ENCODE assay signal across 30 cellular contexts in the genomic region with DNA sequence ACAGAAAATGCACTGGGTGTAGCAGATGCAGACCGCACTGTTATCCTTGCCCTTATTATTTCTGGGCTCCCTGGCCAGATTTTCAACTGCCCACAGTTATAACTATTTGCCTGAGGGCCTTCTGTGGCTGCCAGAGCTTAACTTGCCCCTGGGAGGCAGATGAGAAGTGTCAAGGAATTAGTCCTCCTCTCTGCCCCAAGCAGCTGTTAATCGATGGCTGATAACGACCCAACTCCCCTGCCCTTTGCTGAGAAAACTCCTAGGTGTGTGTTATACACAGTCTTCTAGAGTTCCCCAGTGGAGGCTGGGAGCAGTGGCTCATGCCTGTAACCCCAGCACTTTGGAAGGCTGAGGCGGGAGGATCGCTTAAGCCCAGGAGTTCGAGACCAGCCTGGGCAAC.
"Had no signal": no experiment of that assay in that cellular context is flagged by ENCODE, and none has a peak within 500 bp of the region (broad histone marks: within the 10 kb centered on the region; RNA-seq: fewer than 3 reads in every experiment).

No MANE protein-coding gene starts in this region.

- H3K4me1 Mint-ChIP-seq: activated naive CD8-positive, alpha-beta T cell treated with anti-CD3 and anti-CD28 coated beads for 36 hours had no signal

- ATAC-seq: activated CD4-positive, CD25-positive, alpha-beta regulatory T cell treated with anti-CD3 and anti-CD28 coated beads, Interleukin-2, amount 50 U/mL, for 24 hours; body of pancreas; gastrocnemius medialis; left lung; lower lobe of right lung; right lobe of liver had no signal

- H3K4me1 ChIP-seq: body of pancreas, left lung, lower lobe of right lung, right lobe of liver, testis had no signal

- H3K36me3 Mint-ChIP-seq: activated naive CD8-positive, alpha-beta T cell treated with anti-CD3 and anti-CD28 coated beads for 36 hours had no signal

- H3K27ac ChIP-seq: adrenal gland, body of pancreas, gastrocnemius medialis, left lung, lower lobe of right lung, neutrophil, right lobe of liver, testis, transverse colon had no signal

- H3K27me3 Mint-ChIP-seq: activated naive CD8-positive, alpha-beta T cell treated with anti-CD3 and anti-CD28 coated beads for 36 hours had no signal

- H3K27ac Mint-ChIP-seq: activated naive CD4-positive, alpha-beta T cell treated with anti-CD3 and anti-CD28 coated beads for 36 hours; activated naive CD8-positive, alpha-beta T cell treated with anti-CD3 and anti-CD28 coated beads for 36 hours; activated T-helper 1 cell treated with anti-CD3 and anti-CD28 coated beads, Interleukin-12 subunit alpha, Interleukin-12 subunit beta, Interleukin-2, Interleukin-4 antibody, amounts not matched to agents 30 ng/mL and 10 ng/mL and 1 ng/mL, durations not matched to agents 14 hours and 24 hours and 36 hours; nephron had no signal

- FAIRE-seq: colon, endometrium, islet of Langerhans had no signal

- DNase-seq: activated CD4-positive, alpha-beta T cell treated with anti-CD3 and anti-CD28 coated beads for 48 hours; activated CD4-positive, alpha-beta T cell treated with anti-CD3 and anti-CD28 coated beads, Interleukin-2, amount 50 U/mL, for 48 hours; activated CD8-positive, alpha-beta memory T cell treated with anti-CD3 and anti-CD28 coated beads, Interleukin-2, amount 50 U/mL, for 4 hours; activated effector memory CD4-positive, alpha-beta T cell treated with anti-CD3 and anti-CD28 coated beads, Interleukin-2, amount 50 U/mL, for 16 hours; activated naive CD4-positive, alpha-beta T cell treated with anti-CD3 and anti-CD28 coated beads for 36 hours; activated naive CD8-positive, alpha-beta T cell treated with anti-CD3 and anti-CD28 coated beads for 36 hours; activated T-cell treated with anti-CD3 and anti-CD28 coated beads, Interleukin-2, amount 50 U/mL, for 1 hour; adrenal gland; aorta; body of pancreas; dermis blood vessel endothelial cell; effector CD4-positive, alpha-beta T cell; erythroblast; gastrocnemius medialis; glutamatergic neuron; left lung; lower lobe of right lung; mesenchymal stem cell; right lobe of liver; stimulated activated CD4-positive, alpha-beta T cell treated with anti-CD3 and anti-CD28 coated beads, Interleukin-2, amount 100 ng/mL, for 48 hours; stimulated activated naive CD4-positive, alpha-beta T cell treated with Interleukin-2 at 50 U/mL for 16 hours; testis; transverse colon had no signal

- H3K4me3 Mint-ChIP-seq: activated naive CD4-positive, alpha-beta T cell treated with anti-CD3 and anti-CD28 coated beads for 36 hours; activated naive CD8-positive, alpha-beta T cell treated with anti-CD3 and anti-CD28 coated beads for 36 hours; activated T-helper 1 cell treated with anti-CD3 and anti-CD28 coated beads, Interleukin-12 subunit alpha, Interleukin-12 subunit beta, Interleukin-2, Interleukin-4 antibody, amounts not matched to agents 30 ng/mL and 10 ng/mL and 1 ng/mL, durations not matched to agents 14 hours and 24 hours and 36 hours; nephron had no signal

- H3K9me3 ChIP-seq: adrenal gland, body of pancreas, gastrocnemius medialis, left lung, lower lobe of right lung, neutrophil, right lobe of liver, testis, transverse colon had no signal

- H3K36me3 ChIP-seq: adrenal gland, gastrocnemius medialis, left lung, lower lobe of right lung, neutrophil, right lobe of liver, transverse colon had no signal

- H3K27me3 ChIP-seq: adrenal gland, body of pancreas, gastrocnemius medialis, left lung, neutrophil, right lobe of liver, testis, transverse colon had no signal

- H3K4me3 ChIP-seq: adrenal gland, body of pancreas, gastrocnemius medialis, left lung, lower lobe of right lung, right lobe of liver, testis, transverse colon had no signal
